ENCODE assay signal across 16 cellular contexts in the genomic region with DNA sequence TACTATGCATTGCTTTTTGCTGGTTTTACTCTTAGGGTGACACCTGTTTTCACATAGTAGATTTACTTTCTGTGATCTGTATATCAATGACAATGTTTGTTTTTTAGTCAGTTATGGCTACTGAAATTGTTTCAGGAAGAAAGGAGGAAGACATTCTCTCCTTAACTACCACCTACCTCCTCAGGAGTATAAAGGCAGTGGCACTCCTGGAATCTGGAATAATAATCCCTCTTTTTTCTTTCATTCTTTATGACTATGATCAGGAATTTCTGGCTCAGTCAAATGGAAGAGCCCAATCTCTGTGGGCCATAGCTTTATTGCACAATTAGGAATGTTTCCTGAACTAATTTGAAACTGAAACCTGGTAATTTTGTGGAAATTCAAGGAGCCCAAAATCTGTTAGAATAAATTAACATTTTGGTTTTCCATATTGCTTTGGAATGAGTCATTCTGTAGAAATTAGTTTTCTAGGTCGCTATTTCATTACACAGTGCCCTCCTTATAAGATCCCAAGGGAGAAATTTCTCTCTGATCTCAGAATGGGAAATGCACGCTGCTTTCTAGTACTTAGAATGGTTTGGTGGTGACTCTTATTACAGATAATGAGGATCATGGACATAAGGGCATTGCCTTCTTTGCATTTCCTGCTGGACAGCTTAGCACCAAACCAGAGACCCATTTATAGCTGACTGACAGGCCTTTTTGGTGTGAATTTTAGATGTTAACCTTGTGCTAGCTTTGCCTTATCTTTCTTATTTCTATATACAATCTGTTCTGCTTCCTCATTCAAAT.
"Had no signal": no experiment of that assay in that cellular context is flagged by ENCODE, and none has a peak within 500 bp of the region (broad histone marks: within the 10 kb centered on the region; RNA-seq: fewer than 3 reads in every experiment).

No MANE protein-coding gene starts in this region.

- H3K27ac ChIP-seq: prostate gland, thoracic aorta had no signal

- H3K4me3 ChIP-seq: mucosa of descending colon, prostate gland, thoracic aorta had no signal

- H3K27ac Mint-ChIP-seq: activated T-cell treated with anti-CD3 and anti-CD28 coated beads, Interleukin-2, amount 50 U/mL, for 72 hours; naive thymus-derived CD4-positive, alpha-beta T cell had no signal

- H3K4me1 ChIP-seq: prostate gland had no signal

- H3K36me3 ChIP-seq: prostate gland, thoracic aorta had no signal

- H3K4me3 Mint-ChIP-seq: activated T-cell treated with anti-CD3 and anti-CD28 coated beads, Interleukin-2, amount 50 U/mL, for 72 hours; naive thymus-derived CD4-positive, alpha-beta T cell had no signal

- DNase-seq: activated CD4-positive, alpha-beta T cell treated with anti-CD3 and anti-CD28 coated beads, Interleukin-2, amount 50 U/mL, for 4 hours; activated effector memory CD4-positive, alpha-beta T cell treated with anti-CD3 and anti-CD28 coated beads, Interleukin-2, amount 50 U/mL, for 16 hours; activated naive CD4-positive, alpha-beta T cell treated with anti-CD3 and anti-CD28 coated beads, Interleukin-2, amount 50 U/mL, for 16 hours; activated T-cell treated with anti-CD3 and anti-CD28 coated beads, Interleukin-2, amount 50 U/mL, for 72 hours; cerebellar nuclear complex; cortex of kidney; erythroblast; left ventricle myocardium superior; mesenchymal stem cell; mucosa of descending colon; naive thymus-derived CD4-positive, alpha-beta T cell; right cardiac atrium; small intestine; stimulated activated CD4-positive, alpha-beta T cell treated with anti-CD3 and anti-CD28 coated beads, Interleukin-4, amount 100 ng/mL, for 1 hour had no signal

- H3K36me3 Mint-ChIP-seq: naive thymus-derived CD4-positive, alpha-beta T cell had no signal

- H3K9me3 ChIP-seq: mucosa of descending colon, prostate gland, thoracic aorta had no signal

- ATAC-seq: activated T-cell treated with anti-CD3 and anti-CD28 coated beads, Interleukin-2, amount 50 U/mL, for 72 hours; left ventricle myocardium superior; mucosa of descending colon; naive thymus-derived CD4-positive, alpha-beta T cell; right cardiac atrium had no signal
